Comparison of ENCODE assay signal across 8 cellular contexts in the genomic region with DNA sequence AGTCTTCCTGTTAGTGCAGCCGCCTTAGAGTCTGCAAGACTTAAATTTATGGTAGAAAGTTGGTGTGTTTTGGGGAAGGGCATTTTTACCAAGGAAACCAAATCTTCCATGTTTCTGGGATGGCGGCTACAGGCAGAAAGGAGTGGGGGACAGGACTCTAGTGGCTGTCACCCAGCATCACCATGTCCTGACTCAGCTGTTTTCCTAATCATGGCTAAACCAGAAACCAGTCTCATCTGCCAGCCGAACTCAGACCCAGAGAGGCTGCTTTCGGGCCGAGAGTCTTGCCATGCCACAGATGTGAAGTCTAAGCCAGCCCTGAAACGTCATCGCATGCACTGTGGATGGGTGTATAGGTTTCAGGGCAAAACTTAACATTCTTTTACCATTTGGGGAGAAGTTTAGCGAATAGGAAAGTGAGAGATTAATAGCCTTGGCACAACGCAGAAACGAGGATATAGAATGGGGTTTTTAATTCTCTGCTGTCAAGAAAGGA.
"Had no signal": no experiment of that assay in that cellular context is flagged by ENCODE, and none has a peak within 500 bp of the region (broad histone marks: within the 10 kb centered on the region; RNA-seq: fewer than 3 reads in every experiment).

No MANE protein-coding gene starts in this region.

- H3K9ac ChIP-seq: GM23248 had no signal

- DNase-seq: GM23248, H7, HFFc6, KG1 had no signal

- ATAC-seq: HCT116 had no signal

- H3K4me1 Mint-ChIP-seq: IgD-negative memory B cell had no signal

- H3K4me3 ChIP-seq: GM23248, HAP-1 had no signal

- H3K36me3 Mint-ChIP-seq: IgD-negative memory B cell had no signal

- H3K4me1 ChIP-seq: HAP-1 had no signal

- H2AFZ ChIP-seq: GM23248 had no signal

- H3K27ac Mint-ChIP-seq: HFFc6, IgD-negative memory B cell had no signal

- H3K4me3 Mint-ChIP-seq: HFFc6, IgD-negative memory B cell had no signal

- H3K36me3 ChIP-seq: HAP-1 had no signal

- H3K27ac ChIP-seq: GM23248, HL-60 had no signal

- H3K9me3 ChIP-seq: HAP-1 had no signal
